27 cellular contexts compared by ENCODE assay signal in genomic region chr6:12384417-12384912, GRCh38.
"Had no signal": no experiment of that assay in that cellular context is flagged by ENCODE, and none has a peak within 500 bp of the region (broad histone marks: within the 10 kb centered on the region; RNA-seq: fewer than 3 reads in every experiment).

No MANE protein-coding gene starts in this region.

- H3K36me3 Mint-ChIP-seq: activated naive CD8-positive, alpha-beta T cell; natural killer cell treated with Interleukin-12 subunit alpha and Interleukin-12 subunit beta and Interleukin-15 and Interleukin-18, amount 100 ng/mL, for 72 hours; stimulated activated memory B cell treated with anti-CD40 and anti-IgM and Interleukin-4, amounts not matched to agents 10 μg/mL and 1 μg/mL and 100 μg/mL, for 72 hours; T-cell had no signal

- H3K27ac ChIP-seq: adrenal gland, dorsolateral prefrontal cortex, gastrocnemius medialis, left lung, lower lobe of right lung, thyroid gland had no signal

- H3K4me1 ChIP-seq: adrenal gland, gastrocnemius medialis, left lung, lower lobe of right lung, thyroid gland had no signal

- H3K4me1 Mint-ChIP-seq: activated B cell treated with CpG ODN at 0.5 μM for 24 hours; central memory CD8-positive, alpha-beta T cell; stimulated activated memory B cell treated with anti-CD40 and anti-IgM and Interleukin-4, amounts not matched to agents 10 μg/mL and 1 μg/mL and 100 μg/mL, for 72 hours; stimulated activated naive CD8-positive, alpha-beta T cell treated with anti-CD3 and anti-CD28 coated beads, Interleukin-15, amount 100 ng/mL, for 72 hours; T-cell had no signal

- H3K27me3 ChIP-seq: adrenal gland, gastrocnemius medialis, left lung, thyroid gland had no signal

- H3K4me3 Mint-ChIP-seq: activated B cell treated with CpG ODN at 0.5 μM for 24 hours; activated CD8-positive, alpha-beta T cell treated with anti-CD3 and anti-CD28 coated beads for 36 hours; activated naive CD8-positive, alpha-beta T cell; central memory CD8-positive, alpha-beta T cell; natural killer cell treated with Interleukin-12 subunit alpha and Interleukin-12 subunit beta and Interleukin-15 and Interleukin-18, amount 100 ng/mL, for 72 hours; stimulated activated memory B cell treated with anti-CD40 and anti-IgM and Interleukin-4, amounts not matched to agents 10 μg/mL and 1 μg/mL and 100 μg/mL, for 72 hours; stimulated activated naive CD8-positive, alpha-beta T cell treated with anti-CD3 and anti-CD28 coated beads, Interleukin-15, amount 100 ng/mL, for 72 hours; T-cell; T-helper 2 cell treated with Interferon-gamma antibody and Interleukin-4, amounts not matched to agents 5 μg/mL and 100 μg/mL, for 36 hours had no signal

- H3K9me3 Mint-ChIP-seq: activated CD8-positive, alpha-beta T cell treated with anti-CD3 and anti-CD28 coated beads for 36 hours; activated T-helper 2 cell treated with anti-CD3 and anti-CD28 coated beads, Interferon-gamma antibody, Interleukin-2, Interleukin-4, amounts not matched to agents 10 μg/mL and 5 μg/mL and 100 μg/mL, durations not matched to agents 14 hours and 24 hours and 36 hours; stimulated activated memory B cell treated with anti-CD40 and anti-IgM and Interleukin-4, amounts not matched to agents 10 μg/mL and 1 μg/mL and 100 μg/mL, for 72 hours; T-helper 2 cell treated with Interferon-gamma antibody and Interleukin-4, amounts not matched to agents 5 μg/mL and 100 μg/mL, for 36 hours had no signal

- H3K27ac Mint-ChIP-seq: activated B cell treated with CpG ODN at 0.5 μM for 24 hours; activated CD8-positive, alpha-beta T cell treated with anti-CD3 and anti-CD28 coated beads for 36 hours; activated naive CD8-positive, alpha-beta T cell; activated T-helper 2 cell treated with anti-CD3 and anti-CD28 coated beads, Interferon-gamma antibody, Interleukin-2, Interleukin-4, amounts not matched to agents 10 μg/mL and 5 μg/mL and 100 μg/mL, durations not matched to agents 14 hours and 24 hours and 36 hours; natural killer cell treated with Interleukin-12 subunit alpha and Interleukin-12 subunit beta and Interleukin-15 and Interleukin-18, amount 100 ng/mL, for 72 hours; stimulated activated memory B cell treated with anti-CD40 and anti-IgM and Interleukin-4, amounts not matched to agents 10 μg/mL and 1 μg/mL and 100 μg/mL, for 72 hours; stimulated activated naive CD8-positive, alpha-beta T cell treated with anti-CD3 and anti-CD28 coated beads, Interleukin-15, amount 100 ng/mL, for 72 hours; T-cell; T-helper 2 cell treated with Interferon-gamma antibody and Interleukin-4, amounts not matched to agents 5 μg/mL and 100 μg/mL, for 36 hours had no signal

- ATAC-seq: activated CD8-positive, alpha-beta T cell treated with anti-CD3 and anti-CD28 coated beads for 36 hours; gastrocnemius medialis; left lung; lower lobe of right lung; natural killer cell treated with Interleukin-12 subunit alpha and Interleukin-12 subunit beta and Interleukin-15 and Interleukin-18, amount 100 ng/mL, for 72 hours; sciatic nerve; stimulated activated memory B cell treated with anti-CD40 and anti-IgM and Interleukin-4, amounts not matched to agents 10 μg/mL and 1 μg/mL and 100 μg/mL, for 72 hours; stimulated activated naive CD8-positive, alpha-beta T cell treated with anti-CD3 and anti-CD28 coated beads, Interleukin-15, amount 100 ng/mL, for 72 hours; T-cell had no signal

- DNase-seq: activated B cell treated with CpG ODN at 0.5 μM for 24 hours; activated CD4-positive, alpha-beta T cell treated with anti-CD3 and anti-CD28 coated beads, Interleukin-2, amount 50 U/mL, for 1 hour; activated CD8-positive, alpha-beta T cell treated with anti-CD3 and anti-CD28 coated beads for 36 hours; activated T-cell treated with anti-CD3 and anti-CD28 coated beads, Interleukin-2, amount 50 U/mL, for 48 hours; adrenal gland; dorsolateral prefrontal cortex; effector memory CD4-positive, alpha-beta T cell; gastrocnemius medialis; glutamatergic neuron; left lung; lower lobe of right lung; mesenchymal stem cell; small intestine; stimulated activated CD4-positive, alpha-beta T cell treated with anti-CD3 and anti-CD28 coated beads, Interleukin-1b, Interleukin-23, amount 100 ng/mL, for 48 hours; stimulated activated CD4-positive, alpha-beta T cell treated with anti-CD3 and anti-CD28 coated beads, Interleukin-4, amount 100 ng/mL, for 4 hours; stimulated activated CD8-positive, alpha-beta memory T cell treated with anti-CD3 and anti-CD28 coated beads, Interleukin-4, amount 100 ng/mL, for 48 hours; stimulated activated naive CD8-positive, alpha-beta T cell treated with anti-CD3 and anti-CD28 coated beads, Interleukin-15, amount 100 ng/mL, for 72 hours; substantia nigra; T-cell; thyroid gland had no signal

- H3K9me3 ChIP-seq: adrenal gland, gastrocnemius medialis, left lung, lower lobe of right lung, thyroid gland had no signal

- H3K36me3 ChIP-seq: adrenal gland, gastrocnemius medialis, left lung, lower lobe of right lung, thyroid gland had no signal

- H3K4me3 ChIP-seq: adrenal gland, dorsolateral prefrontal cortex, gastrocnemius medialis, left lung, lower lobe of right lung, thyroid gland had no signal
